ENCODE assay signal across 1 cellular context in genomic region chr17:76139801-76140660, GRCh38.
TF ChIP-seq lines count a peak whose summit lies in the region.

No MANE protein-coding gene starts in this region.

TF ChIP-seq in SK-N-SH, 30 proteins besides CTCF, POLR2A, EP300 and RAD21:
- TF ChIP-seq ZBTB33 (IDR thresholded peaks at IDR 0.05; ENCODE audit: borderline replicate concordance, low read depth) (no peak), NFIC (IDR thresholded peaks at IDR 0.05; ENCODE audit: borderline replicate concordance) (no peak), GATA2 (CRISPR knock-in tag; IDR thresholded peaks at IDR 0.05) (no peak), SMC3 (IDR thresholded peaks at IDR 0.05; ENCODE audit: low read depth, low read length) (no peak), IRF3 (IDR thresholded peaks at IDR 0.05; ENCODE audit: low read depth, low read length) (no peak)
TF ChIP-seq in SK-N-SH: peak in this region for 0.
